ENCODE assay signal across 12 cellular contexts in genomic region chr6:142568857-142569597, GRCh38.
DNase-seq lines count a peak whose midpoint lies in the region; ATAC-seq, FAIRE-seq and TF ChIP-seq lines count a peak whose summit lies in the region.
"Had no signal": no experiment of that assay in that cellular context is flagged by ENCODE, and none has a peak within 500 bp of the region (broad histone marks: within the 10 kb centered on the region; RNA-seq: fewer than 3 reads in every experiment).

No MANE protein-coding gene starts in this region.

- peaks cover 14% of the 10 kb centered on the region for H3K9me3 ChIP-seq in mesenchymal stem cell (ENCODE audit: control insufficient read depth, low read length)
- H3K9me3 ChIP-seq: ovary had no signal

- H2BK12ac ChIP-seq in mesenchymal stem cell (ENCODE audit: low read length in 2 of 2): no peak overlapping the region

- no peak for ATAC-seq in GM19324 (IDR thresholded peaks at IDR 0.05; ENCODE audit: low FRiP score, unreplicated experiment)

- no peak overlapping the region for H4K91ac ChIP-seq in mesenchymal stem cell (ENCODE audit: low read length)

- no peak overlapping the region for H2BK5ac ChIP-seq in mesenchymal stem cell (ENCODE audit: low read depth, low read length, poor library complexity, severe bottlenecking)

- no peaks in the 10 kb centered on the region for H3K79me1 ChIP-seq in mesenchymal stem cell (replicated peaks; ENCODE audit: low read length, poor library complexity, severe bottlenecking)

- no peak overlapping the region for H3K14ac ChIP-seq in mesenchymal stem cell (ENCODE audit: low read length in 2 of 2)

- H3K23ac ChIP-seq in mesenchymal stem cell (ENCODE audit: low read length in 2 of 2): no peak overlapping the region

- no peak overlapping the region for H3K18ac ChIP-seq in mesenchymal stem cell (ENCODE audit: low read depth in 1 of 2, low read length in 2 of 2)

- FAIRE-seq in GM12891 (lab: Jason Lieb, UNC): no peak

- 33% methylated on average over 1 of the region's 1 CpG for WGBS in mesenchymal stem cell

- H3K4ac ChIP-seq in mesenchymal stem cell (ENCODE audit: low read depth in 1 of 2, low read length in 2 of 2): no peak overlapping the region

- CTCF ChIA-PET in AG04449 (lab: Yijun Ruan, JAX): interaction anchor here (0.9 to 6.0 kb wide), 6 partner anchors 16 to 858 kb away, joined by 4 to 49 read pairs (median 4); no protein-coding TSS in a partner anchor

- no peak overlapping the region for H2AFZ ChIP-seq in mesenchymal stem cell (ENCODE audit: low read depth, low read length)

- H3K4me2 ChIP-seq in mesenchymal stem cell (ENCODE audit: low read length, poor library complexity, severe bottlenecking): no peak overlapping the region

- POLR2A ChIA-PET in AG04449 (lab: Yijun Ruan, JAX): no interaction called here

- H3K4me3 ChIP-seq in AG04449 (ENCODE audit: low read depth, low read length) (no peak overlapping the region), mesenchymal stem cell (ENCODE audit: insufficient read depth in 1 of 2, low read depth in 1 of 2, low read length in 2 of 2) (no peak overlapping the region)
- H3K4me3 ChIP-seq: ovary, SJCRH30 had no signal

- DNase-seq in AG04449 (ENCODE audit: low read depth, low spot score) (peak; percentile 68), H4 (ENCODE audit: low spot score) (peak; percentile 4), amniotic epithelial cell (ENCODE audit: low read depth) (peak; percentile 71), mesenchymal stem cell (peak; percentile 51), GM12891 (ENCODE audit: insufficient read length, low spot score) (no peak), mesenteric fat pad (ENCODE audit: low spot score) (no peak), NCI-H524 (lab: John Stamatoyannopoulos, UW) (no peak)
- DNase-seq: NCI-H1092, ovary, SJCRH30 had no signal

- no peaks in the 10 kb centered on the region for H3K27me3 ChIP-seq in mesenchymal stem cell (ENCODE audit: control insufficient read depth in 1 of 2, insufficient read depth in 1 of 2, low read length in 2 of 2)
- H3K27me3 ChIP-seq: foreskin keratinocyte, ovary, SJCRH30 had no signal

- no peaks in the 10 kb centered on the region for H3K4me1 ChIP-seq in mesenchymal stem cell (ENCODE audit: control insufficient read depth, insufficient read depth, low read depth, low read length)

- no peak overlapping the region for H2BK120ac ChIP-seq in mesenchymal stem cell (ENCODE audit: low read depth, low read length)

- H2AK5ac ChIP-seq in mesenchymal stem cell (ENCODE audit: low read length, severe bottlenecking): no peak overlapping the region

- no peak overlapping the region for H2BK15ac ChIP-seq in mesenchymal stem cell (ENCODE audit: low read depth, poor library complexity, severe bottlenecking)

- no peak overlapping the region for H4K8ac ChIP-seq in mesenchymal stem cell (ENCODE audit: low read length)

- peak overlapping the region; percentile 66 for H3K9ac ChIP-seq in mesenchymal stem cell (ENCODE audit: low read length)

- TF ChIP-seq POLR2A in GM12891 (IDR thresholded peaks at IDR 0.05; ENCODE audit: low read depth, low read length): no peak

- H3K36me3 ChIP-seq in mesenchymal stem cell (ENCODE audit: control insufficient read depth in 1 of 2, insufficient read depth in 2 of 2, low read depth in 1 of 2, low read length in 2 of 2): no peaks in the 10 kb centered on the region
- H3K36me3 ChIP-seq: ovary, SJCRH30 had no signal

- peak overlapping the region; percentile 93 for H3K27ac ChIP-seq in mesenchymal stem cell (ENCODE audit: low read length, poor library complexity, severe bottlenecking)
- H3K27ac ChIP-seq: ovary, SJCRH30 had no signal

- no peak for TF ChIP-seq CTCF in AG04449 (IDR thresholded peaks at IDR 0.05; ENCODE audit: insufficient read depth, low read length, missing control alignments)

TF ChIP-seq in GM12891, 5 proteins besides CTCF, POLR2A, EP300 and RAD21:
- TF ChIP-seq PAX5 (IDR thresholded peaks at IDR 0.05; ENCODE audit: insufficient read depth, low read length, severe bottlenecking): no peak
- TF ChIP-seq POLR2AphosphoS5 (IDR thresholded peaks at IDR 0.05; ENCODE audit: low read depth, low read length): no peak
- no peak for TF ChIP-seq POU2F2 (IDR thresholded peaks at IDR 0.05; ENCODE audit: low read depth, low read length)
- no peak for TF ChIP-seq SPI1 (IDR thresholded peaks at IDR 0.05; ENCODE audit: low read depth, low read length)
- TF ChIP-seq TAF1 (IDR thresholded peaks at IDR 0.05; ENCODE audit: low read depth, low read length): no peak

Comparison
In these comparisons a context has a peak if more than half of its experiments do, and no peak if none do; other contexts are left out.
1. DNase-seq: peak in AG04449 (single experiment), H4 (single experiment), amniotic epithelial cell (single experiment) and mesenchymal stem cell (single experiment); none in GM12891 (single experiment), mesenteric fat pad (single experiment) and NCI-H524 (0 of 2).